27 cellular contexts compared by ENCODE assay signal in genomic region chr10:91576096-91576545, GRCh38. TPM values are rescaled to one million over a fixed set of nuclear protein-coding genes. Genes with fewer than 3 reads are reported as not detected.
DNase-seq lines count a peak whose midpoint lies in the region; ATAC-seq, FAIRE-seq and TF ChIP-seq lines count a peak whose summit lies in the region.
"Had no signal": no experiment of that assay in that cellular context is flagged by ENCODE, and none has a peak within 500 bp of the region (broad histone marks: within the 10 kb centered on the region; RNA-seq: fewer than 3 reads in every experiment).

No MANE protein-coding gene starts in this region.

- CTCF ChIA-PET in HepG2 (lab: Yijun Ruan, JAX; ENCODE audit: low intra/inter-chr PET ratio, low total read pairs) (no interaction called here), RWPE1 (lab: Yijun Ruan, JAX) (interaction anchor here (0.5 to 1.1 kb wide), 2 partner anchors 10 to 349 kb away, joined by 3 to 4 read pairs; no protein-coding TSS in a partner anchor)

- in situ Hi-C loops in HepG2 (cut with HindIII; ENCODE audit: extremely low pct_ligation_motif_present, low pct_unique_long_range_greater_than_20kb): no loop called here

- H3K4me1 Mint-ChIP-seq in activated T-helper 17 cell treated with anti-CD3 and anti-CD28 coated beads, Interleukin-2, amount 50 U/mL, for 72 hours: no peaks in the 10 kb centered on the region
- no peaks in the 10 kb centered on the region for H3K4me1 Mint-ChIP-seq in natural killer cell
- H3K4me1 Mint-ChIP-seq: CD14-positive monocyte; stimulated activated naive B cell treated with anti-CD40 and anti-IgM and Interleukin-4, amounts not matched to agents 10 μg/mL and 1 μg/mL and 100 μg/mL, for 72 hours; T-cell had no signal

- TF ChIP-seq POLR2A in HepG2 (IDR thresholded peaks at IDR 0.05; ENCODE audit: insufficient read depth in 1 of 2, low read depth in 2 of 2, low read length in 2 of 2) (no peak), right lobe of liver (IDR thresholded peaks at IDR 0.05) (no peak), GM18505 (IDR thresholded peaks at IDR 0.05; ENCODE audit: borderline replicate concordance, extremely low read depth, insufficient read depth, insufficient read length) (no peak)

- no peak overlapping the region for H3K27ac Mint-ChIP-seq in activated T-helper 17 cell treated with anti-CD3 and anti-CD28 coated beads, Interleukin-2, amount 50 U/mL, for 72 hours
- no peak overlapping the region for H3K27ac Mint-ChIP-seq in natural killer cell
- H3K27ac Mint-ChIP-seq: activated naive CD4-positive, alpha-beta T cell treated with anti-CD3 and anti-CD28 coated beads for 36 hours; activated T-cell treated with anti-CD3 and anti-CD28 coated beads, Interleukin-2, amount 50 U/mL, for 24 hours; CD14-positive monocyte; progenitor cell of endocrine pancreas; stimulated activated naive B cell treated with anti-CD40 and anti-IgM and Interleukin-4, amounts not matched to agents 10 μg/mL and 1 μg/mL and 100 μg/mL, for 72 hours; T-cell had no signal

- H3K9me3 ChIP-seq in HepG2 (ENCODE audit: low read length) (no peaks in the 10 kb centered on the region), right lobe of liver (no peaks in the 10 kb centered on the region), left ventricle myocardium inferior (replicated peaks) (peaks cover 17% of the 10 kb centered on the region)
- H3K9me3 ChIP-seq: lower lobe of right lung, thoracic aorta had no signal

- intact Hi-C loops in HepG2 (cut with micrococcal nuclease; ENCODE audit: unreplicated experiment): no loop called here
- intact Hi-C loops in right lobe of liver (cut with DNase I): no loop called here
- intact Hi-C loops in left ventricle myocardium inferior (cut with micrococcal nuclease): no loop called here
- intact Hi-C loops in natural killer cell (cut with micrococcal nuclease): no loop called here

- no peak overlapping the region for H2AFZ ChIP-seq in HepG2 (ENCODE audit: low read length)
- H2AFZ ChIP-seq: hepatocyte had no signal

- no TSS peak for BruUV-seq in HepG2 (replicated peaks; lab: Mats Ljungman, UMichigan)

- H3K4me1 ChIP-seq in HepG2 (ENCODE audit: insufficient read depth, low read length) (no peaks in the 10 kb centered on the region), right lobe of liver (no peaks in the 10 kb centered on the region), left ventricle myocardium inferior (peaks cover 21% of the 10 kb centered on the region)
- H3K4me1 ChIP-seq: lower lobe of right lung had no signal

- TF ChIP-seq EP300 in HepG2 (IDR thresholded peaks at IDR 0.05; ENCODE audit: low read depth in 2 of 2, low read length in 2 of 2) (no peak), HepG2 (CRISPR knock-in tag; IDR thresholded peaks at IDR 0.05; ENCODE audit: borderline replicate concordance) (no peak)

- H3K79me2 ChIP-seq in HepG2 (ENCODE audit: insufficient read depth, low read length): no peaks in the 10 kb centered on the region
- H3K79me2 ChIP-seq: hepatocyte had no signal

- no peak for FAIRE-seq in HepG2 (lab: Jason Lieb, UNC)
- FAIRE-seq: small intestine had no signal

- no peak overlapping the region for H3K4me2 ChIP-seq in HepG2 (ENCODE audit: low read depth, low read length)
- H3K4me2 ChIP-seq: hepatocyte had no signal

- H3K36me3 ChIP-seq in HepG2 (replicated peaks in 1 of 2; ENCODE audit: control insufficient read depth in 1 of 2, insufficient read depth in 2 of 2, low read length in 2 of 2): no peaks in the 10 kb centered on the region
- H3K36me3 ChIP-seq in right lobe of liver: no peaks in the 10 kb centered on the region
- no peaks in the 10 kb centered on the region for H3K36me3 ChIP-seq in left ventricle myocardium inferior
- H3K36me3 ChIP-seq: lower lobe of right lung, thoracic aorta had no signal

- POLR2A ChIA-PET in HepG2 (lab: Yijun Ruan, JAX) (no interaction called here), RWPE1 (lab: Yijun Ruan, JAX; ENCODE audit: low non-redundant PET) (no interaction called here)

- ATAC-seq in HepG2 (no peak), right lobe of liver (no peak), natural killer cell (no peak), GM18861 (IDR thresholded peaks at IDR 0.05; ENCODE audit: unreplicated experiment) (no peak), GM18505 (IDR thresholded peaks at IDR 0.05; ENCODE audit: unreplicated experiment) (no peak)
- ATAC-seq in activated T-helper 17 cell treated with anti-CD3 and anti-CD28 coated beads, Interleukin-2, amount 50 U/mL, for 72 hours (replicated peaks): peak; percentile 32
- ATAC-seq: HCT116; lower lobe of right lung; stimulated activated naive B cell treated with anti-CD40 and anti-IgM and Interleukin-4, amounts not matched to agents 10 μg/mL and 1 μg/mL and 100 μg/mL, for 72 hours; T-cell had no signal

- H4K20me1 ChIP-seq in HepG2 (ENCODE audit: insufficient read depth, low read length): no peaks in the 10 kb centered on the region

- no peaks in the 10 kb centered on the region for H3K27me3 ChIP-seq in HepG2 (ENCODE audit: control insufficient read depth in 1 of 2, insufficient read depth in 2 of 2, low read length in 2 of 2)
- no peaks in the 10 kb centered on the region for H3K27me3 ChIP-seq in right lobe of liver
- no peaks in the 10 kb centered on the region for H3K27me3 ChIP-seq in left ventricle myocardium inferior (ENCODE audit: low read depth)
- H3K27me3 ChIP-seq: hepatocyte had no signal

- no peak for DNase-seq in HepG2 (ENCODE audit: low spot score)
- DNase-seq in right lobe of liver: no peak
- DNase-seq in left ventricle myocardium inferior: no peak
- no peak for DNase-seq in natural killer cell
- DNase-seq in RWPE1 (ENCODE audit: low spot score): no peak
- DNase-seq: activated CD4-positive, alpha-beta T cell treated with anti-CD3 and anti-CD28 coated beads for 1 hour; activated CD8-positive, alpha-beta memory T cell treated with anti-CD3 and anti-CD28 coated beads for 24 hours; activated naive CD4-positive, alpha-beta T cell treated with anti-CD3 and anti-CD28 coated beads for 36 hours; activated T-cell treated with anti-CD3 and anti-CD28 coated beads, Interleukin-2, amount 50 U/mL, for 24 hours; anterior cingulate cortex; KG1; lower lobe of right lung; MV-4-11; NCI-H1930; NCI-H510A; small intestine; stimulated activated naive B cell treated with anti-CD40 and anti-IgM and Interleukin-4, amounts not matched to agents 10 μg/mL and 1 μg/mL and 100 μg/mL, for 72 hours; T-cell had no signal

- H3K4me3 ChIP-seq in HepG2 (replicated peaks in 1 of 3; ENCODE audit: insufficient read depth in 1 of 3, low read depth in 2 of 3, low read length in 3 of 3) (no peak overlapping the region), right lobe of liver (no peak overlapping the region), left ventricle myocardium inferior (no peak overlapping the region)
- H3K4me3 ChIP-seq: hepatocyte, lower lobe of right lung, thoracic aorta had no signal

- H3K27ac ChIP-seq in HepG2 (ENCODE audit: extremely low read length, insufficient read depth, low read length): no peak overlapping the region
- no peak overlapping the region for H3K27ac ChIP-seq in right lobe of liver
- H3K27ac ChIP-seq in left ventricle myocardium inferior (replicated peaks): peak overlapping the region; percentile 60
- H3K27ac ChIP-seq in RWPE1: no peak overlapping the region
- H3K27ac ChIP-seq: hepatocyte, lower lobe of right lung, thoracic aorta had no signal

- H3K9me3 Mint-ChIP-seq in activated T-helper 17 cell treated with anti-CD3 and anti-CD28 coated beads, Interleukin-2, amount 50 U/mL, for 72 hours: no peaks in the 10 kb centered on the region
- H3K9me3 Mint-ChIP-seq in natural killer cell: no peaks in the 10 kb centered on the region
- H3K9me3 Mint-ChIP-seq: activated T-cell treated with anti-CD3 and anti-CD28 coated beads, Interleukin-2, amount 50 U/mL, for 24 hours had no signal

- no peak overlapping the region for H3K9ac ChIP-seq in HepG2 (ENCODE audit: insufficient read depth, low read depth, low read length)

- no peak overlapping the region for H3K4me3 Mint-ChIP-seq in activated T-helper 17 cell treated with anti-CD3 and anti-CD28 coated beads, Interleukin-2, amount 50 U/mL, for 72 hours
- no peak overlapping the region for H3K4me3 Mint-ChIP-seq in natural killer cell
- H3K4me3 Mint-ChIP-seq: activated naive CD4-positive, alpha-beta T cell treated with anti-CD3 and anti-CD28 coated beads for 36 hours; activated T-cell treated with anti-CD3 and anti-CD28 coated beads, Interleukin-2, amount 50 U/mL, for 24 hours; CD14-positive monocyte; central memory CD8-positive, alpha-beta T cell; stimulated activated naive B cell treated with anti-CD40 and anti-IgM and Interleukin-4, amounts not matched to agents 10 μg/mL and 1 μg/mL and 100 μg/mL, for 72 hours; T-cell had no signal

- peaks cover 13% of the 10 kb centered on the region for H3K27me3 Mint-ChIP-seq in activated T-helper 17 cell treated with anti-CD3 and anti-CD28 coated beads, Interleukin-2, amount 50 U/mL, for 72 hours
- H3K27me3 Mint-ChIP-seq in natural killer cell (ENCODE audit: low read depth in 2 of 2): peaks cover 0 to 7% of the 10 kb centered on the region in 2 donors
- H3K27me3 Mint-ChIP-seq: progenitor cell of endocrine pancreas had no signal

- no peaks in the 10 kb centered on the region for H3K36me3 Mint-ChIP-seq in activated T-helper 17 cell treated with anti-CD3 and anti-CD28 coated beads, Interleukin-2, amount 50 U/mL, for 72 hours (ENCODE audit: low read depth)
- no peaks in the 10 kb centered on the region for H3K36me3 Mint-ChIP-seq in natural killer cell
- H3K36me3 Mint-ChIP-seq: CD14-positive monocyte; stimulated activated naive B cell treated with anti-CD40 and anti-IgM and Interleukin-4, amounts not matched to agents 10 μg/mL and 1 μg/mL and 100 μg/mL, for 72 hours; T-cell had no signal

- TF ChIP-seq CTCF in HepG2 (CRISPR knock-in tag; IDR thresholded peaks at IDR 0.05) (no peak), right lobe of liver (IDR thresholded peaks at IDR 0.05) (no peak), left ventricle myocardium inferior (IDR thresholded peaks at IDR 0.05; ENCODE audit: borderline replicate concordance) (no peak), natural killer cell (IDR thresholded peaks at IDR 0.05) (no peak), RWPE1 (conservative IDR thresholded peaks at IDR 0.05; ENCODE audit: low read depth) (no peak)

- no peak for TF ChIP-seq RAD21 in HepG2 (CRISPR knock-in tag; IDR thresholded peaks at IDR 0.05)

RNA-seq across cellular contexts. Expression of gene PPP1R3C, which starts 56.8 kb away (rescaled TPM):
- 14.8 and 18.7 TPM in 2 replicates for total RNA-seq in HepG2 (2016; rRNA removed; fragmentation: Illumina TruSeq; extraction: Trizol)
- total RNA-seq in HepG2 (2016; cell fraction: cytosol; rRNA removed; fragmentation: Illumina TruSeq; extraction: Trizol; ENCODE audit: low read depth): 2.8 and 3.5 TPM in 2 replicates
- total RNA-seq in HepG2 (2016; cell fraction: insoluble cytoplasmic fraction; rRNA removed; fragmentation: Illumina TruSeq; extraction: Trizol): 13.6 and 18.6 TPM in 2 replicates
- 8.0 and 9.5 TPM in 2 replicates for total RNA-seq in HepG2 (2016; cell fraction: membrane; rRNA removed; fragmentation: Illumina TruSeq; extraction: Trizol)
- 7.0 and 7.1 TPM in 2 replicates for total RNA-seq in HepG2 (2016; cell fraction: nucleus; rRNA removed; fragmentation: Illumina TruSeq; extraction: Trizol)
- polyA plus RNA-seq in HepG2 (2011; rRNA removed): 11.4 and 13.3 TPM in 2 replicates
- polyA plus RNA-seq in HepG2 (2011; cell fraction: cytosol; rRNA removed): 6.3 and 10.7 TPM in 2 replicates
- 5.5 and 7.0 TPM in 2 replicates for polyA plus RNA-seq in HepG2 (2011; cell fraction: nucleus; rRNA removed)
- polyA plus RNA-seq in HepG2 (2012): 13.0 and 17.4 TPM in 2 replicates
- 0.78 and 0.98 TPM in 2 replicates for polyA plus RNA-seq in HepG2 (2016; cell fraction: cytosol; fragmentation: Illumina TruSeq; extraction: Trizol; ENCODE audit: low read depth)
- polyA plus RNA-seq in HepG2 (2016; cell fraction: insoluble cytoplasmic fraction; fragmentation: Illumina TruSeq; extraction: Trizol; ENCODE audit: low read depth): 13.2 and 13.9 TPM in 2 replicates
- polyA plus RNA-seq in HepG2 (2016; cell fraction: membrane; fragmentation: Illumina TruSeq; extraction: Trizol; ENCODE audit: low read depth): 2.4 and 2.7 TPM in 2 replicates
- 6.2 and 6.4 TPM in 2 replicates for polyA plus RNA-seq in HepG2 (2016; cell fraction: nucleus; fragmentation: Illumina TruSeq; extraction: Trizol; ENCODE audit: insufficient read depth, low read depth)
- polyA minus RNA-seq in HepG2 (2011; rRNA and poly(A)+ RNA removed; ENCODE audit: low replicate concordance): 13.9 and 20.0 TPM in 2 replicates
- 16.0 and 20.2 TPM in 2 replicates for polyA minus RNA-seq in HepG2 (2011; cell fraction: cytosol; rRNA and poly(A)+ RNA removed)
- polyA minus RNA-seq in HepG2 (2011; cell fraction: nucleus; rRNA and poly(A)+ RNA removed): 21.6 and 26.9 TPM in 2 replicates
- 100 to 1,000 TPM in 2 of 6 experiments, 10 to 100 TPM in 4; 24.7 to 158 (median 51.3) TPM for total RNA-seq in right lobe of liver
- under 1 TPM in 1 of 2 donors, not detected in 1; 0.64 TPM for total RNA-seq in activated T-helper 17 cell treated with anti-CD3 and anti-CD28 coated beads, Interleukin-2, amount 50 U/mL, for 72 hours
- 236 TPM for total RNA-seq in left ventricle myocardium inferior
- total RNA-seq in natural killer cell: not detected
- polyA plus RNA-seq: CD14-positive monocyte had no signal
